ENCODE assay signal across 19 cellular contexts in the genomic region with DNA sequence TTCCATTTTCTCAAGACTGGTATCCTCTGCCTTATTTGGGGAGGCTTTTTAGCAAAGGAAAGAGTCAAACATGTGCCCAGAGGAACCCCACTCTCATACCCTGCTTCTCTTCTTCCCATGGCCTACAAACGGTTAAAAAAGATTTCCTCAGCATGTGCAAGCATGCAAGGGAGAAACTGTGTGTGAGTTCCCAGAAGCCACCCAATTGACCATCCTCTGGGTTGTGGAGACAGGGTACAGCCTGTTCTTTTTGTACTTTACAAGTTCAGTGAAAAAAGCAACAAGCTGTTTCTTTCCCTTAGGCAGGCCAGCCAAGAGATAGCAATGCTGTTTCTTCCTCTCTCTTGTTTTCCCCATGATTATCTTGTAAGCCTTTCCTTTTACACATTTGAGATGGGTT.
"Had no signal": no experiment of that assay in that cellular context is flagged by ENCODE, and none has a peak within 500 bp of the region (broad histone marks: within the 10 kb centered on the region; RNA-seq: fewer than 3 reads in every experiment).

No MANE protein-coding gene starts in this region.

- H3K9me3 ChIP-seq: body of pancreas, esophagus squamous epithelium, lower lobe of right lung, thoracic aorta had no signal

- H3K36me3 ChIP-seq: esophagus squamous epithelium, lower lobe of right lung, thoracic aorta had no signal

- H3K27me3 ChIP-seq: body of pancreas, esophagus squamous epithelium, spleen had no signal

- H3K4me3 ChIP-seq: body of pancreas, esophagus squamous epithelium, lower lobe of right lung, spleen, thoracic aorta had no signal

- H3K4me1 ChIP-seq: body of pancreas, lower lobe of right lung, spleen had no signal

- DNase-seq: activated B cell treated with CpG ODN at 0.5 μM for 24 hours; activated CD4-positive, alpha-beta T cell treated with anti-CD3 and anti-CD28 coated beads, Interleukin-2, amount 50 U/mL, for 1 hour; activated CD8-positive, alpha-beta memory T cell treated with anti-CD3 and anti-CD28 coated beads, Interleukin-2, amount 10 ng/mL, durations not matched to agents 7 days and 5 days; activated CD8-positive, alpha-beta T cell treated with anti-CD3 and anti-CD28 coated beads, Interleukin-2, amount 10 ng/mL, durations not matched to agents 7 days and 5 days; activated naive CD4-positive, alpha-beta T cell; activated T-cell treated with anti-CD3 and anti-CD28 coated beads, Interleukin-2, amount 50 U/mL, for 72 hours; aorta; body of pancreas; dermis blood vessel endothelial cell; effector CD4-positive, alpha-beta T cell; esophagus squamous epithelium; lower lobe of right lung; mesendoderm; posterior cingulate gyrus; spleen; stimulated activated CD4-positive, alpha-beta T cell treated with anti-CD3 and anti-CD28 coated beads, Interleukin-2, amount 100 ng/mL, for 48 hours; stimulated activated naive CD4-positive, alpha-beta T cell treated with Interleukin-2 at 50 U/mL for 16 hours; T-cell had no signal

- H3K27ac ChIP-seq: body of pancreas, esophagus squamous epithelium, lower lobe of right lung, thoracic aorta had no signal
